Comparison of ENCODE assay signal across 14 cellular contexts in the genomic region with DNA sequence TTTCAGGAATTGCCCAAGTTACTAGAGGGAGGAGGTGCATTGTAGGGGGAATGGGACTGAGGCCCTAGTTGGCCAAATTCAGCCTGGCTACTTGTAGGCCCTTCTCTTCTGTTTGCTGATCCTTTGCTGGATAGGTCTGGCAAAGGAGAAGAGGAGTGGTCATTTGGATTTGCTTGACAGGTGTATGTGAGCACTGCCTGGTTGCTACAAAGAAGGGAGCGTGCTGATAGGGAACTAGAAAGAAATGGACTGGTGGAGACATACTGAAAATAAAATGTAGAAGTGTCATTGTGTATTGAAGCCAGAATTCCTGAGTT. TPM values are rescaled to one million over a fixed set of nuclear protein-coding genes. Genes with fewer than 3 reads are reported as not detected.
DNase-seq lines count a peak whose midpoint lies in the region; ATAC-seq, FAIRE-seq and TF ChIP-seq lines count a peak whose summit lies in the region.
"Had no signal": no experiment of that assay in that cellular context is flagged by ENCODE, and none has a peak within 500 bp of the region (broad histone marks: within the 10 kb centered on the region; RNA-seq: fewer than 3 reads in every experiment).

No MANE protein-coding gene starts in this region.

- H3K79me1 ChIP-seq in trophoblast cell (ENCODE audit: low read length) = peaks cover 6% of the 10 kb centered on the region

- H3K9ac ChIP-seq in GM12878 (ENCODE audit: control insufficient read depth, insufficient read depth, low read length) = no peak overlapping the region
- H3K9ac ChIP-seq in trophoblast cell (ENCODE audit: low read length) = peak overlapping the region; percentile 19

- peak overlapping the region; percentile 48 for H3K4me3 ChIP-seq in NB4 (ENCODE audit: low read depth, low read length)
- peak overlapping the region; percentile 64 for H3K4me3 ChIP-seq in GM12878
- no peak overlapping the region for H3K4me3 ChIP-seq in trophoblast cell (ENCODE audit: low read depth, low read length)

- CTCF ChIA-PET in activated CD4-positive, alpha-beta T cell treated with anti-CD3 and anti-CD28 coated beads for 36 hours (lab: Charles Lee) = interaction anchor here (1.1 to 1.5 kb wide), 3 partner anchors 10 to 113 kb away, joined by 4 to 5 read pairs (median 4); a partner anchor contains a TSS
- CTCF ChIA-PET in GM12878 (lab: Yijun Ruan, JAX) = interaction anchor here (1.3 kb wide), 1 partner anchor 107 kb away, joined by 3 read pairs; no protein-coding TSS in a partner anchor

- peak overlapping the region; percentile 92 for H3K4ac ChIP-seq in trophoblast cell (ENCODE audit: low read depth, low read length)

- FAIRE-seq in GM12878 (lab: Jason Lieb, UNC) = no peak

- no peak overlapping the region for H4K91ac ChIP-seq in trophoblast cell (ENCODE audit: low read depth, low read length)

- ATAC-seq in activated CD4-positive, alpha-beta T cell treated with anti-CD3 and anti-CD28 coated beads for 36 hours = no peak
- ATAC-seq in GM12878 (no peak), HG02970 (IDR thresholded peaks at IDR 0.05; ENCODE audit: low FRiP score, unreplicated experiment) (no peak)

- RAD21 ChIA-PET in GM12878 (lab: Charles Lee; ENCODE audit: unreplicated experiment) = interaction anchor here (1.0 to 1.3 kb wide), 3 partner anchors 10 to 109 kb away, joined by 3 to 6 read pairs (median 4); a partner anchor contains a TSS

- H3K4me3 Mint-ChIP-seq in activated CD4-positive, alpha-beta T cell treated with anti-CD3 and anti-CD28 coated beads for 36 hours = peak overlapping the region; percentile 85
- H3K4me3 Mint-ChIP-seq: activated B cell treated with CpG ODN at 0.5 μM for 24 hours had no signal

- WGBS in GM12878 (ENCODE audit: insufficient coverage, insufficient replicate concordance, low lambda C conversion rate, missing lambda C conversion rate) = 31% methylated on average over 1 of the region's 1 CpG
- WGBS in trophoblast cell (ENCODE audit: extremely low coverage, insufficient coverage, insufficient read length) = no CpG with 5 or more reads among the region's 1 CpG

- H4K8ac ChIP-seq in trophoblast cell (ENCODE audit: low read depth, low read length) = no peak overlapping the region

- H3K9me3 Mint-ChIP-seq in activated CD4-positive, alpha-beta T cell treated with anti-CD3 and anti-CD28 coated beads for 36 hours (ENCODE audit: low read depth) = no peaks in the 10 kb centered on the region
- H3K9me3 Mint-ChIP-seq: activated B cell treated with CpG ODN at 0.5 μM for 24 hours had no signal

- intact Hi-C loops in activated CD4-positive, alpha-beta T cell treated with anti-CD3 and anti-CD28 coated beads for 36 hours (cut with DNase I, micrococcal nuclease) = no loop called here
- intact Hi-C loops in GM12878 (cut with micrococcal nuclease; ENCODE audit: unreplicated experiment) = no loop called here

- H3K14ac ChIP-seq in trophoblast cell (ENCODE audit: low read length) = no peak overlapping the region

- H3K27ac Mint-ChIP-seq in activated CD4-positive, alpha-beta T cell treated with anti-CD3 and anti-CD28 coated beads for 36 hours = peak overlapping the region; percentile 79
- H3K27ac Mint-ChIP-seq: activated B cell treated with CpG ODN at 0.5 μM for 24 hours had no signal

- H3K79me2 ChIP-seq in GM12878 (ENCODE audit: control insufficient read depth, insufficient read depth, low read length) (peaks cover 85% of the 10 kb centered on the region), trophoblast cell (ENCODE audit: control insufficient read depth, insufficient read depth, low read length, poor library complexity) (peaks cover 15% of the 10 kb centered on the region)

- H3K36me3 ChIP-seq in GM12878 (ENCODE audit: control insufficient read depth in 2 of 2, insufficient read depth in 2 of 2, low read length in 1 of 2) (no peaks in the 10 kb centered on the region), trophoblast cell (ENCODE audit: control insufficient read depth in 1 of 2, insufficient read depth in 2 of 2, low read length in 2 of 2) (peaks cover 3 to 5% of the 10 kb centered on the region in 2 experiments)

- H3K23ac ChIP-seq in trophoblast cell (ENCODE audit: low read length) = no peak overlapping the region

- no peak for TF ChIP-seq CTCF in NB4 (IDR thresholded peaks at IDR 0.05; ENCODE audit: low read depth, low read length)
- TF ChIP-seq CTCF in GM12878 (IDR thresholded peaks at IDR 0.05 in 2 of 3, conservative IDR thresholded peaks at IDR 0.05 in 1 of 3; ENCODE audit: control insufficient read depth in 2 of 3, extremely low read depth in 1 of 3, insufficient read depth in 1 of 3, low read depth in 3 of 3, low read length in 3 of 3) = no peak

- peaks cover 16% of the 10 kb centered on the region for H3K4me1 ChIP-seq in GM12878 (ENCODE audit: control insufficient read depth, insufficient read depth, low read length)
- H3K4me1 ChIP-seq in trophoblast cell (ENCODE audit: control insufficient read depth in 1 of 2, insufficient read depth in 2 of 2, low read length in 2 of 2) = peaks cover 0 to 2% of the 10 kb centered on the region in 2 experiments

- no peak overlapping the region for H2BK12ac ChIP-seq in trophoblast cell (ENCODE audit: low read length)

- DNase-seq in activated CD4-positive, alpha-beta T cell treated with anti-CD3 and anti-CD28 coated beads for 36 hours = no peak
- DNase-seq in activated CD4-positive, alpha-beta T cell treated with anti-CD3 and anti-CD28 coated beads, Interleukin-2, amount 50 U/mL, for 1 hour = no peak
- DNase-seq in NB4 (ENCODE audit: low read depth) (no peak), GM12878 (ENCODE audit: low read depth, low spot score) (no peak), trophoblast cell (no peak), NCI-H1048 (lab: John Stamatoyannopoulos, UW) (no peak), NCI-H774 (lab: John Stamatoyannopoulos, UW) (no peak)
- DNase-seq: activated B cell treated with CpG ODN at 0.5 μM for 24 hours, GF-D8, mammary epithelial cell, MM.1S, NCI-H345, RPMI8226 had no signal

- no peak for TF ChIP-seq RAD21 in GM12878 (IDR thresholded peaks at IDR 0.05; ENCODE audit: insufficient read depth, low read depth, low read length)

- H2AFZ ChIP-seq in GM12878 (ENCODE audit: control insufficient read depth, low read depth, low read length) = no peak overlapping the region
- no peak overlapping the region for H2AFZ ChIP-seq in trophoblast cell (ENCODE audit: insufficient read depth, low read length, poor library complexity)

- H4K20me1 ChIP-seq in GM12878 (ENCODE audit: control insufficient read depth, insufficient read depth) = no peaks in the 10 kb centered on the region; the same call in 1 of the 2 replicates

- H3K4me1 Mint-ChIP-seq in activated CD4-positive, alpha-beta T cell treated with anti-CD3 and anti-CD28 coated beads for 36 hours = peaks cover 54% of the 10 kb centered on the region

- H3K36me3 Mint-ChIP-seq in activated CD4-positive, alpha-beta T cell treated with anti-CD3 and anti-CD28 coated beads for 36 hours (ENCODE audit: low read depth) = peaks cover 42% of the 10 kb centered on the region

- H3K27me3 Mint-ChIP-seq in activated CD4-positive, alpha-beta T cell treated with anti-CD3 and anti-CD28 coated beads for 36 hours = no peaks in the 10 kb centered on the region
- H3K27me3 Mint-ChIP-seq: activated B cell treated with CpG ODN at 0.5 μM for 24 hours had no signal

- H3K27ac ChIP-seq in GM12878 (ENCODE audit: control insufficient read depth, insufficient read depth) (no peak overlapping the region), trophoblast cell (ENCODE audit: low read depth, low read length) (no peak overlapping the region)

- H4K12ac ChIP-seq in trophoblast cell (ENCODE audit: low read depth, low read length) = no peak overlapping the region

- no peak overlapping the region; the same call in 1 of the 2 replicates for H3K4me2 ChIP-seq in GM12878 (ENCODE audit: control insufficient read depth, insufficient read depth)
- no peak overlapping the region for H3K4me2 ChIP-seq in trophoblast cell (ENCODE audit: low read length)

- TF ChIP-seq POLR2A in NB4 (IDR thresholded peaks at IDR 0.05; ENCODE audit: extremely low read depth, insufficient read length) (no peak), GM12878 (IDR thresholded peaks at IDR 0.05; ENCODE audit: low read depth, low read length) (no peak)

- TF ChIP-seq EP300 in GM12878 (IDR thresholded peaks at IDR 0.05; ENCODE audit: borderline replicate concordance in 1 of 2, control insufficient read depth in 1 of 2, low read depth in 2 of 2, low read length in 2 of 2) = no peak

- POLR2A ChIA-PET in activated CD4-positive, alpha-beta T cell treated with anti-CD3 and anti-CD28 coated beads for 36 hours (lab: Charles Lee) = interaction anchor here (1.2 kb wide), 1 partner anchor 19 kb away, joined by 7 read pairs; no protein-coding TSS in a partner anchor
- POLR2A ChIA-PET in GM12878 (lab: Charles Lee) = interaction anchor here (1.0 to 1.7 kb wide), 4 partner anchors 8 to 107 kb away, joined by 4 to 7 read pairs (median 6); no protein-coding TSS in a partner anchor

- no peak overlapping the region for H2BK120ac ChIP-seq in trophoblast cell (ENCODE audit: insufficient read depth, low read length, poor library complexity)

- H3K9me3 ChIP-seq in GM12878 (replicated peaks; ENCODE audit: control insufficient read depth, insufficient read depth, low read length) = no peaks in the 10 kb centered on the region
- H3K9me3 ChIP-seq in trophoblast cell (ENCODE audit: insufficient read depth, low read depth, low read length) = no peaks in the 10 kb centered on the region

- BruUV-seq in GM12878 (replicated peaks; lab: Mats Ljungman, UMichigan) = no TSS peak

- in situ Hi-C loops in GM12878 (cut with MboI) = no loop called here

- H2AK5ac ChIP-seq in trophoblast cell (ENCODE audit: low read length) = no peak overlapping the region

- H2BK5ac ChIP-seq in trophoblast cell (ENCODE audit: low read depth, low read length, poor library complexity) = no peak overlapping the region

- no peak overlapping the region for H3K18ac ChIP-seq in trophoblast cell (ENCODE audit: low read length)

- SMC1A ChIA-PET in GM12878 (lab: Charles Lee; ENCODE audit: uncharacterized antibody, unreplicated experiment) = interaction anchor here (0.8 to 2.5 kb wide), 5 partner anchors 10 to 113 kb away, joined by 3 to 17 read pairs (median 4); no protein-coding TSS in a partner anchor

- no peaks in the 10 kb centered on the region for H3K27me3 ChIP-seq in GM12878 (replicated peaks in 1 of 2; ENCODE audit: control insufficient read depth in 2 of 2, insufficient read depth in 2 of 2, low read length in 1 of 2)
- H3K27me3 ChIP-seq in trophoblast cell (ENCODE audit: insufficient read depth, low read length) = no peaks in the 10 kb centered on the region

RNA-seq across cellular contexts. Expression of a gene that starts 3.6 kb away (rescaled TPM):
- total RNA-seq in activated CD4-positive, alpha-beta T cell treated with anti-CD3 and anti-CD28 coated beads for 36 hours = 100 to 1,000 TPM; 374 to 425 TPM
- 69.2 and 72.9 TPM in 2 replicates for total RNA-seq in GM12878 (2013; cell fraction: nucleolus; rRNA removed)
- total RNA-seq in GM12878 (2014; rRNA removed) (267 and 276 TPM in 2 replicates), GM12878 (2014; rRNA removed; fragmentation: Illumina TruSeq; extraction: Trizol) (349 and 352 TPM in 2 replicates), GM12878 (2021) (347 and 354 TPM in 2 replicates)
- polyA plus RNA-seq in GM12878 (2011; ENCODE audit: low read depth) = 179 TPM
- polyA plus RNA-seq in GM12878 (2011; rRNA removed) (393 and 528 TPM in 2 replicates), GM12878 (2014; fragmentation: Illumina TruSeq; extraction: Trizol) (411 and 494 TPM in 2 replicates), GM12878 (2014; fragmentation: Nextera tagmentation; extraction: Ambion mirVana) (1,000 to 10,000 TPM; 1,136 to 1,363 TPM), GM12878 (2014; rRNA removed) (284 and 356 TPM in 2 replicates), GM12878 (2016; fragmentation: Nextera tagmentation; extraction: Ambion mirVana) (100 to 1,000 TPM; 712 to 730 TPM)
- 210 and 221 TPM in 2 replicates for polyA plus RNA-seq in GM12878 (2011; cell fraction: cytosol; rRNA removed)
- 139 and 145 TPM in 2 replicates for polyA plus RNA-seq in GM12878 (2011; cell fraction: nucleus; rRNA removed)
- 231 and 266 TPM in 2 replicates for polyA plus RNA-seq in GM12878 (2012)
- 110 and 131 TPM in 2 replicates for polyA minus RNA-seq in GM12878 (2011; rRNA and poly(A)+ RNA removed)
- polyA minus RNA-seq in GM12878 (2011; cell fraction: cytosol; rRNA and poly(A)+ RNA removed) = 61.2 and 69.3 TPM in 2 replicates
- 29.9 and 39.8 TPM in 2 replicates for polyA minus RNA-seq in GM12878 (2011; cell fraction: nucleus; rRNA and poly(A)+ RNA removed)
- 454 and 493 TPM in 2 replicates for polyA plus RNA-seq in trophoblast cell (2013)
